ENCODE assay signal across 21 cellular contexts in genomic region chr13:111295896-111296295, GRCh38. TPM values are rescaled to one million over a fixed set of nuclear protein-coding genes. Genes with fewer than 3 reads are reported as not detected.
DNase-seq lines count a peak whose midpoint lies in the region; ATAC-seq and TF ChIP-seq lines count a peak whose summit lies in the region.
"Had no signal": no experiment of that assay in that cellular context is flagged by ENCODE, and none has a peak within 500 bp of the region (broad histone marks: within the 10 kb centered on the region; RNA-seq: fewer than 3 reads in every experiment).

No MANE protein-coding gene starts in this region.

- peak overlapping the region; percentile 26 for H3K27ac Mint-ChIP-seq in activated T-cell treated with anti-CD3 and anti-CD28 coated beads, Interleukin-2, amount 50 U/mL, for 24 hours
- H3K27ac Mint-ChIP-seq in activated T-helper 17 cell treated with anti-CD3 and anti-CD28 coated beads, Interleukin-2, amount 50 U/mL, for 72 hours = no peak overlapping the region
- peak overlapping the region; percentile 47 for H3K27ac Mint-ChIP-seq in neural crest cell (ENCODE audit: unreplicated experiment)
- H3K27ac Mint-ChIP-seq: CD8-positive, alpha-beta T cell had no signal

- H3K27me3 Mint-ChIP-seq in activated T-cell treated with anti-CD3 and anti-CD28 coated beads, Interleukin-2, amount 50 U/mL, for 24 hours = no peaks in the 10 kb centered on the region
- H3K27me3 Mint-ChIP-seq in activated T-cell treated with anti-CD3 and anti-CD28 coated beads, Interleukin-2, amount 50 U/mL, for 4 hours (ENCODE audit: low read depth) = no peaks in the 10 kb centered on the region
- H3K27me3 Mint-ChIP-seq in activated T-helper 17 cell treated with anti-CD3 and anti-CD28 coated beads, Interleukin-2, amount 50 U/mL, for 72 hours = no peaks in the 10 kb centered on the region
- H3K27me3 Mint-ChIP-seq in neural crest cell (ENCODE audit: low read depth) = no peaks in the 10 kb centered on the region

- TF ChIP-seq CTCF in neural crest cell (conservative IDR thresholded peaks at IDR 0.05) = no peak

- peaks cover 91% of the 10 kb centered on the region for H3K36me3 Mint-ChIP-seq in activated T-cell treated with anti-CD3 and anti-CD28 coated beads, Interleukin-2, amount 50 U/mL, for 24 hours (ENCODE audit: low read depth)
- peaks cover 42% of the 10 kb centered on the region for H3K36me3 Mint-ChIP-seq in activated T-cell treated with anti-CD3 and anti-CD28 coated beads, Interleukin-2, amount 50 U/mL, for 4 hours (ENCODE audit: insufficient read depth)
- peaks cover 84% of the 10 kb centered on the region for H3K36me3 Mint-ChIP-seq in activated T-helper 17 cell treated with anti-CD3 and anti-CD28 coated beads, Interleukin-2, amount 50 U/mL, for 72 hours (ENCODE audit: low read depth)
- peaks cover 2% of the 10 kb centered on the region for H3K36me3 Mint-ChIP-seq in neural crest cell (ENCODE audit: low read depth)

- no peak for DNase-seq in activated T-cell treated with anti-CD3 and anti-CD28 coated beads, Interleukin-2, amount 50 U/mL, for 24 hours
- no peak for DNase-seq in activated T-cell treated with anti-CD3 and anti-CD28 coated beads, Interleukin-2, amount 50 U/mL, for 4 hours
- DNase-seq in neural crest cell (ENCODE audit: low read depth, low spot score) (no peak), DMS153 (lab: John Stamatoyannopoulos, UW) (no peak), iPS-NIHi11 (ENCODE audit: low spot score) (no peak), NCI-H748 (lab: John Stamatoyannopoulos, UW; ENCODE audit: unreplicated experiment) (no peak)
- DNase-seq: H7, IMR-90, MV-4-11, NCI-H1694, NCI-H2081, NCI-H2171, NCI-H345, NCI-H524, NCI-H82 had no signal

- no peaks in the 10 kb centered on the region for H3K9me3 Mint-ChIP-seq in activated T-cell treated with anti-CD3 and anti-CD28 coated beads, Interleukin-2, amount 50 U/mL, for 24 hours
- no peaks in the 10 kb centered on the region for H3K9me3 Mint-ChIP-seq in activated T-cell treated with anti-CD3 and anti-CD28 coated beads, Interleukin-2, amount 50 U/mL, for 4 hours
- H3K9me3 Mint-ChIP-seq in activated T-helper 17 cell treated with anti-CD3 and anti-CD28 coated beads, Interleukin-2, amount 50 U/mL, for 72 hours = no peaks in the 10 kb centered on the region
- no peaks in the 10 kb centered on the region for H3K9me3 Mint-ChIP-seq in neural crest cell
- H3K9me3 Mint-ChIP-seq: CD8-positive, alpha-beta T cell had no signal

- peaks cover 23% of the 10 kb centered on the region for H3K4me1 Mint-ChIP-seq in activated T-cell treated with anti-CD3 and anti-CD28 coated beads, Interleukin-2, amount 50 U/mL, for 24 hours (ENCODE audit: low read depth)
- H3K4me1 Mint-ChIP-seq in activated T-cell treated with anti-CD3 and anti-CD28 coated beads, Interleukin-2, amount 50 U/mL, for 4 hours (ENCODE audit: low read depth) = peaks cover 17% of the 10 kb centered on the region
- peaks cover 12% of the 10 kb centered on the region for H3K4me1 Mint-ChIP-seq in activated T-helper 17 cell treated with anti-CD3 and anti-CD28 coated beads, Interleukin-2, amount 50 U/mL, for 72 hours
- no peaks in the 10 kb centered on the region for H3K4me1 Mint-ChIP-seq in neural crest cell

- no peak overlapping the region for H3K4me3 Mint-ChIP-seq in activated T-cell treated with anti-CD3 and anti-CD28 coated beads, Interleukin-2, amount 50 U/mL, for 24 hours
- H3K4me3 Mint-ChIP-seq in activated T-cell treated with anti-CD3 and anti-CD28 coated beads, Interleukin-2, amount 50 U/mL, for 4 hours = no peak overlapping the region
- peak overlapping the region; percentile 30 for H3K4me3 Mint-ChIP-seq in activated T-helper 17 cell treated with anti-CD3 and anti-CD28 coated beads, Interleukin-2, amount 50 U/mL, for 72 hours
- no peak overlapping the region for H3K4me3 Mint-ChIP-seq in neural crest cell
- H3K4me3 Mint-ChIP-seq: CD8-positive, alpha-beta T cell had no signal

- ATAC-seq in activated T-cell treated with anti-CD3 and anti-CD28 coated beads, Interleukin-2, amount 50 U/mL, for 4 hours = no peak
- peak; percentile 12 for ATAC-seq in GM18511 (IDR thresholded peaks at IDR 0.05; ENCODE audit: unreplicated experiment)
- ATAC-seq in activated T-helper 17 cell treated with anti-CD3 and anti-CD28 coated beads, Interleukin-2, amount 50 U/mL, for 72 hours (replicated peaks) = no peak
- ATAC-seq: CD8-positive, alpha-beta T cell; Right ventricle myocardium inferior had no signal

RNA-seq across cellular contexts. Expression of gene TEX29, which starts 24.5 kb away (rescaled TPM):
- total RNA-seq in activated T-cell treated with anti-CD3 and anti-CD28 coated beads, Interleukin-2, amount 50 U/mL, for 4 hours = under 1 TPM in 2 of 3 donors, not detected in 1; 0.28 to 0.40 TPM
- total RNA-seq in activated T-helper 17 cell treated with anti-CD3 and anti-CD28 coated beads, Interleukin-2, amount 50 U/mL, for 72 hours = 1 to 10 TPM; 1.7 to 2.2 TPM
- 0.50 TPM in 1 of 2 replicates, not detected in the other for total RNA-seq in neural crest cell
- total RNA-seq: A172, Daoy, H7, IMR-90, Right ventricle myocardium inferior had no signal
